27 cellular contexts compared by ENCODE assay signal in genomic region chr9:93593144-93593655, GRCh38. TPM values are rescaled to one million over a fixed set of nuclear protein-coding genes. Genes with fewer than 3 reads are reported as not detected.
DNase-seq lines count a peak whose midpoint lies in the region; ATAC-seq and TF ChIP-seq lines count a peak whose summit lies in the region.
"Had no signal": no experiment of that assay in that cellular context is flagged by ENCODE, and none has a peak within 500 bp of the region (broad histone marks: within the 10 kb centered on the region; RNA-seq: fewer than 3 reads in every experiment).

No MANE protein-coding gene starts in this region.

- intact Hi-C loops in A673 (cut with micrococcal nuclease; ENCODE audit: unreplicated experiment) (no loop called here), lower lobe of right lung (cut with DNase I) (no loop called here)

- H3K9me3 ChIP-seq in A673 (ENCODE audit: low read depth, low read length, poor library complexity, severe bottlenecking) = no peaks in the 10 kb centered on the region
- no peaks in the 10 kb centered on the region for H3K9me3 ChIP-seq in lower lobe of right lung
- H3K9me3 ChIP-seq: psoas muscle, sigmoid colon had no signal

- POLR2A ChIA-PET in A673 (lab: Charles Lee; ENCODE audit: low non-redundant PET) = no interaction called here
- POLR2A ChIA-PET in WTC11 (lab: Charles Lee) = interaction anchor here (0.6 kb wide), 1 partner anchor 1828 kb away, joined by 6 read pairs; no protein-coding TSS in a partner anchor

- H3K27me3 Mint-ChIP-seq in WTC11 (ENCODE audit: low read depth) = no peaks in the 10 kb centered on the region
- H3K27me3 Mint-ChIP-seq: activated CD4-positive, alpha-beta T cell treated with anti-CD3 and anti-CD28 coated beads for 36 hours; activated naive CD8-positive, alpha-beta T cell treated with anti-CD3 and anti-CD28 coated beads, Interleukin-2, amount 10 ng/mL, durations not matched to agents 7 days and 5 days; naive thymus-derived CD8-positive, alpha-beta T cell had no signal

- H3K36me3 ChIP-seq in A673 (ENCODE audit: insufficient read depth, low read length, poor library complexity, severe bottlenecking) = no peaks in the 10 kb centered on the region
- H3K36me3 ChIP-seq in lower lobe of right lung = no peaks in the 10 kb centered on the region
- H3K36me3 ChIP-seq: sigmoid colon had no signal

- no peaks in the 10 kb centered on the region for H3K9me3 Mint-ChIP-seq in WTC11
- H3K9me3 Mint-ChIP-seq: activated naive CD8-positive, alpha-beta T cell treated with anti-CD3 and anti-CD28 coated beads, Interleukin-2, amount 10 ng/mL, durations not matched to agents 7 days and 5 days; HFFc6; naive thymus-derived CD8-positive, alpha-beta T cell had no signal

- no peak overlapping the region for H3K4me3 Mint-ChIP-seq in WTC11
- H3K4me3 Mint-ChIP-seq: activated CD4-positive, alpha-beta T cell treated with anti-CD3 and anti-CD28 coated beads for 36 hours; activated naive CD8-positive, alpha-beta T cell treated with anti-CD3 and anti-CD28 coated beads, Interleukin-2, amount 10 ng/mL, durations not matched to agents 7 days and 5 days; CD14-positive monocyte; HFFc6; naive thymus-derived CD8-positive, alpha-beta T cell had no signal

- no peak overlapping the region for H3K27ac Mint-ChIP-seq in WTC11
- H3K27ac Mint-ChIP-seq: activated CD4-positive, alpha-beta T cell treated with anti-CD3 and anti-CD28 coated beads for 36 hours; HFFc6 had no signal

- H3K4me1 ChIP-seq in A673 (ENCODE audit: insufficient read depth, low read length, poor library complexity, severe bottlenecking) (peaks cover 6% of the 10 kb centered on the region), lower lobe of right lung (peaks cover 55% of the 10 kb centered on the region)

- H3K27me3 ChIP-seq in A673 (replicated peaks; ENCODE audit: insufficient read depth, low read depth, low read length, poor library complexity) (no peaks in the 10 kb centered on the region), lower lobe of right lung (ENCODE audit: low read depth) (no peaks in the 10 kb centered on the region)
- H3K27me3 ChIP-seq: sigmoid colon had no signal

- no peak for ATAC-seq in WTC11
- ATAC-seq in lower lobe of right lung = no peak
- no peak for ATAC-seq in GM21825 (IDR thresholded peaks at IDR 0.05; ENCODE audit: unreplicated experiment)
- no peak for ATAC-seq in GM19035 (IDR thresholded peaks at IDR 0.05; ENCODE audit: unreplicated experiment)

- DNase-seq in A673 (ENCODE audit: low spot score) (no peak), AG10803 (ENCODE audit: low read depth) (peak; percentile 50), WTC11 (ENCODE audit: low spot score) (no peak), lower lobe of right lung (no peak), erythroblast (lab: John Stamatoyannopoulos, UW) (no peak)
- DNase-seq: activated CD4-positive, alpha-beta T cell treated with anti-CD3 and anti-CD28 coated beads for 36 hours; activated gamma-delta T cell; activated T-cell treated with anti-CD3 and anti-CD28 coated beads, Interleukin-2, amount 50 U/mL, for 1 hour; Calu3; DMS79; effector CD4-positive, alpha-beta T cell; foreskin fibroblast; GDM1; HFFc6; naive thymus-derived CD8-positive, alpha-beta T cell; NCI-H1694; occipital lobe; SHP77 treated with DMSO at 0.1 percent for 48 hours; sigmoid colon; stimulated activated CD4-positive, alpha-beta T cell treated with anti-CD3 and anti-CD28 coated beads, Interleukin-12 subunit alpha, Interleukin-12 subunit beta, amount 100 ng/mL, for 4 hours; stimulated activated CD4-positive, alpha-beta T cell treated with anti-CD3 and anti-CD28 coated beads, Interleukin-2, amount 100 ng/mL, for 48 hours; trophoblast cell had no signal

- H3K4me1 Mint-ChIP-seq in WTC11 = peaks cover 44% of the 10 kb centered on the region

- TF ChIP-seq CTCF in A673 (conservative IDR thresholded peaks at IDR 0.05; ENCODE audit: low read depth, low read length) = no peak
- peak; percentile 34 for TF ChIP-seq CTCF in AG10803 (conservative IDR thresholded peaks at IDR 0.05; ENCODE audit: low read length)
- TF ChIP-seq CTCF in WTC11 (IDR thresholded peaks at IDR 0.05) = no peak
- TF ChIP-seq CTCF in lower lobe of right lung (IDR thresholded peaks at IDR 0.05) = no peak

- H3K27ac ChIP-seq in A673 (ENCODE audit: low read depth, low read length, poor library complexity, severe bottlenecking) = no peak overlapping the region
- H3K27ac ChIP-seq in lower lobe of right lung = peak overlapping the region; percentile 31
- H3K27ac ChIP-seq: psoas muscle, sigmoid colon had no signal

- H3K36me3 Mint-ChIP-seq in WTC11 = no peaks in the 10 kb centered on the region
- H3K36me3 Mint-ChIP-seq: activated naive CD8-positive, alpha-beta T cell treated with anti-CD3 and anti-CD28 coated beads, Interleukin-2, amount 10 ng/mL, durations not matched to agents 7 days and 5 days had no signal

- CTCF ChIA-PET in A673 (lab: Charles Lee) (no interaction called here), WTC11 (lab: Charles Lee) (interaction anchor here (0.6 to 3.4 kb wide), 23 partner anchors 9 to 439 kb away, joined by 3 to 34 read pairs (median 4); no protein-coding TSS in a partner anchor)

- no peak overlapping the region for H3K4me3 ChIP-seq in A673 (ENCODE audit: low read depth, low read length, poor library complexity, severe bottlenecking)
- no peak overlapping the region for H3K4me3 ChIP-seq in AG10803 (ENCODE audit: low read length)
- no peak overlapping the region for H3K4me3 ChIP-seq in lower lobe of right lung
- H3K4me3 ChIP-seq: psoas muscle, sigmoid colon had no signal

- BruUV-seq in A673 (replicated peaks; lab: Mats Ljungman, UMichigan) = TSS peak; percentile 25

- no peak for TF ChIP-seq POLR2A in erythroblast (IDR thresholded peaks at IDR 0.05; ENCODE audit: low read length)

TF ChIP-seq in WTC11, 78 proteins besides CTCF, POLR2A, EP300 and RAD21:
- TF ChIP-seq, protein P1, sequence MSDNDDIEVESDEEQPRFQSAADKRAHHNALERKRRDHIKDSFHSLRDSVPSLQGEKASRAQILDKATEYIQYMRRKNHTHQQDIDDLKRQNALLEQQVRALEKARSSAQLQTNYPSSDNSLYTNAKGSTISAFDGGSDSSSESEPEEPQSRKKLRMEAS (CRISPR knock-in tag; IDR thresholded peaks at IDR 0.05) = 0 out of 2 replicates have a peak, but pooled peaks have one; percentile 5
- TF ChIP-seq E2F4 (CRISPR knock-in tag; IDR thresholded peaks at IDR 0.05; ENCODE audit: borderline replicate concordance, low read depth) = no peak

RNA-seq across cellular contexts. Expression of gene PHF2, which starts 16.8 kb away (rescaled TPM):
- 32.7 and 34.5 TPM in 2 replicates for total RNA-seq in A673 (2021)
- 9.8 to 11.6 TPM (median 10.6 TPM) in 3 replicates for total RNA-seq in WTC11 (2021)
- total RNA-seq in lower lobe of right lung = 39.1 TPM
